Comparison of ENCODE assay signal across 2 cellular contexts in the genomic region with DNA sequence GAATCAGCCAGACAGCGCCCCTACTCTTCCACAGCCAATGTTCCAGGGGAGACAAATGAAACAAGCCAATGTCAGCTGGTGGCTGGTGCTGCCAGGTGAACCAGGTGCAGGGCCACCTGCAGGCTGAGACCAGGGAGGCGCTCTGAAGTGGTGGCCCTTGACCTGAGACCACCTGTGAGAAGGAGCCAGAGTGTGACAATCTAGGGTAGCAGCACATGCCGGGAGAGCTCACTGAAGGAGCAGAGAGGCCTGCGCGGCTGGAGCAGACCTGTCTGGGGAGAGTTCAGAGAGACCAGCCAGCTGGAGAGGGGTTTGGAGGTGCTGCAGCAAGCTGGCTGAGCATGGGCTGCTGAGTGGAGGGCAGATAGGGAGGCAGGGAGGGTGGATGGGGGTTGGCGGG.
TF ChIP-seq lines count a peak whose summit lies in the region.

No MANE protein-coding gene starts in this region.

TF ChIP-seq in HepG2, 621 proteins besides CTCF, POLR2A, EP300 and RAD21:
- TF ChIP-seq ISL2 (CRISPR knock-in tag; IDR thresholded peaks at IDR 0.05) (no peak), AGO2 (optimal IDR thresholded peaks at IDR 0.05; ENCODE audit: low read depth, low read length) (no peak), MAZ (IDR thresholded peaks at IDR 0.05; ENCODE audit: borderline replicate concordance, low read depth, low read length) (no peak), MAZ (CRISPR knock-in tag; IDR thresholded peaks at IDR 0.05; ENCODE audit: low read depth) (no peak), ATRX (CRISPR knock-in tag; IDR thresholded peaks at IDR 0.05; ENCODE audit: borderline replicate concordance) (no peak), RARG (CRISPR knock-in tag; IDR thresholded peaks at IDR 0.05; ENCODE audit: low read depth) (no peak), ZNF460 (CRISPR knock-in tag; IDR thresholded peaks at IDR 0.05; ENCODE audit: borderline replicate concordance) (no peak), ZNF678 (CRISPR knock-in tag; IDR thresholded peaks at IDR 0.05) (no peak)
- TF ChIP-seq, protein P1, sequence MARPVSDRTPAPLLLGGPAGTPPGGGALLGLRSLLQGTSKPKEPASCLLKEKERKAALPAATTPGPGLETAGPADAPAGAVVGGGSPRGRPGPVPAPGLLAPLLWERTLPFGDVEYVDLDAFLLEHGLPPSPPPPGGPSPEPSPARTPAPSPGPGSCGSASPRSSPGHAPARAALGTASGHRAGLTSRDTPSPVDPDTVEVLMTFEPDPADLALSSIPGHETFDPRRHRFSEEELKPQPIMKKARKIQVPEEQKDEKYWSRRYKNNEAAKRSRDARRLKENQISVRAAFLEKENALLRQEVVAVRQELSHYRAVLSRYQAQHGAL (CRISPR knock-in tag; IDR thresholded peaks at IDR 0.05; ENCODE audit: not compliant biosample characterization) = no peak

TF ChIP-seq in WTC11, 78 proteins besides CTCF, POLR2A, EP300 and RAD21:
- TF ChIP-seq IRF2 (CRISPR knock-in tag; IDR thresholded peaks at IDR 0.05; ENCODE audit: borderline replicate concordance, low read depth) (no peak), ZNF671 (CRISPR knock-in tag; IDR thresholded peaks at IDR 0.05) (no peak), ZBTB21 (CRISPR knock-in tag; IDR thresholded peaks at IDR 0.05; ENCODE audit: borderline replicate concordance) (no peak), ATF1 (CRISPR knock-in tag; IDR thresholded peaks at IDR 0.05) (no peak), NR3C1 (CRISPR knock-in tag; conservative IDR thresholded peaks at IDR 0.05; ENCODE audit: low read depth) (no peak), TEAD1 (CRISPR knock-in tag; IDR thresholded peaks at IDR 0.05) (no peak), ATF6 (CRISPR knock-in tag; IDR thresholded peaks at IDR 0.05) (no peak), FOXJ3 (CRISPR knock-in tag; IDR thresholded peaks at IDR 0.05; ENCODE audit: borderline replicate concordance) (no peak), SMAD3 (CRISPR knock-in tag; IDR thresholded peaks at IDR 0.05; ENCODE audit: borderline replicate concordance) (no peak), FOXK1 (CRISPR knock-in tag; IDR thresholded peaks at IDR 0.05) (no peak), ZNF396 (CRISPR knock-in tag; IDR thresholded peaks at IDR 0.05; ENCODE audit: borderline replicate concordance) (no peak), FOXP4 (CRISPR knock-in tag; IDR thresholded peaks at IDR 0.05) (no peak), GTF2I (CRISPR knock-in tag; conservative IDR thresholded peaks at IDR 0.05) (no peak), E2F4 (CRISPR knock-in tag; IDR thresholded peaks at IDR 0.05; ENCODE audit: borderline replicate concordance, low read depth) (no peak)
- TF ChIP-seq, protein P2, sequence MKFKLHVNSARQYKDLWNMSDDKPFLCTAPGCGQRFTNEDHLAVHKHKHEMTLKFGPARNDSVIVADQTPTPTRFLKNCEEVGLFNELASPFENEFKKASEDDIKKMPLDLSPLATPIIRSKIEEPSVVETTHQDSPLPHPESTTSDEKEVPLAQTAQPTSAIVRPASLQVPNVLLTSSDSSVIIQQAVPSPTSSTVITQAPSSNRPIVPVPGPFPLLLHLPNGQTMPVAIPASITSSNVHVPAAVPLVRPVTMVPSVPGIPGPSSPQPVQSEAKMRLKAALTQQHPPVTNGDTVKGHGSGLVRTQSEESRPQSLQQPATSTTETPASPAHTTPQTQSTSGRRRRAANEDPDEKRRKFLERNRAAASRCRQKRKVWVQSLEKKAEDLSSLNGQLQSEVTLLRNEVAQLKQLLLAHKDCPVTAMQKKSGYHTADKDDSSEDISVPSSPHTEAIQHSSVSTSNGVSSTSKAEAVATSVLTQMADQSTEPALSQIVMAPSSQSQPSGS (CRISPR knock-in tag; IDR thresholded peaks at IDR 0.05; ENCODE audit: borderline replicate concordance, low read depth) = no peak
- TF ChIP-seq, protein P3, sequence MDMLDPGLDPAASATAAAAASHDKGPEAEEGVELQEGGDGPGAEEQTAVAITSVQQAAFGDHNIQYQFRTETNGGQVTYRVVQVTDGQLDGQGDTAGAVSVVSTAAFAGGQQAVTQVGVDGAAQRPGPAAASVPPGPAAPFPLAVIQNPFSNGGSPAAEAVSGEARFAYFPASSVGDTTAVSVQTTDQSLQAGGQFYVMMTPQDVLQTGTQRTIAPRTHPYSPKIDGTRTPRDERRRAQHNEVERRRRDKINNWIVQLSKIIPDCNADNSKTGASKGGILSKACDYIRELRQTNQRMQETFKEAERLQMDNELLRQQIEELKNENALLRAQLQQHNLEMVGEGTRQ (CRISPR knock-in tag; IDR thresholded peaks at IDR 0.05) = no peak
- TF ChIP-seq, protein P4, sequence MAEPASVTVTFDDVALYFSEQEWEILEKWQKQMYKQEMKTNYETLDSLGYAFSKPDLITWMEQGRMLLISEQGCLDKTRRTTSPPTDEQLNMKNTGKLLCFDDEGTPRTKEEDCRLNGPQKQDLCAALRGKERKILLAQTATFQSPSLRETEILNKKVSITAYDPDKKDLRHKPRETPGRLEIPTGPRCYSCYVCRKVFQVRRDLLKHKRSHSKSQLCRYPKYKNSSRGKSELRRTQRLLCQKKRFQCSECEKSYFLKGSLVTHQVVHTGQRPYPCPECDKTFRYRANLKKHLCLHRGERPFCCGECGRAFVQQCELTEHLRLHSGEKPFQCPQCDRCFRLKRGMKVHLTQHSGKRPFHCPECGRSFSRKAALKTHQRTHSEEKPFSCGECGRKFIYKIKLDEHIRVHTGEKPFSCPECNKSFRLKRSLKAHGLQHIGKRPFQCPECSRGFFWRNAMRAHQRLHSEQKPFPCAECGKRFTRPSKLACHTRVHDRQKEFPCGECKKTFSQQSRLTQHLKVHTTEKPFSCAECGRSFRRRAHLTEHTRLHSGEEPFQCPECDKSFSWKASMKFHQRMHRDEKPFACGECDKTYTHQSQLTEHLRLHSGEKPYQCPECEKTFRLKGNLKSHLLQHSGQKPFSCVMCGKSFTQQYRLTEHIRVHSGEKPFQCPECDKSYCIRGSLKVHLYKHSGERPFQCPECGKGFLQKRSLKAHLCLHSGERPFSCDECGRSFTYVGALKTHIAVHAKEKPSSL (CRISPR knock-in tag; conservative IDR thresholded peaks at IDR 0.05) = no peak
